In the genomic region with DNA sequence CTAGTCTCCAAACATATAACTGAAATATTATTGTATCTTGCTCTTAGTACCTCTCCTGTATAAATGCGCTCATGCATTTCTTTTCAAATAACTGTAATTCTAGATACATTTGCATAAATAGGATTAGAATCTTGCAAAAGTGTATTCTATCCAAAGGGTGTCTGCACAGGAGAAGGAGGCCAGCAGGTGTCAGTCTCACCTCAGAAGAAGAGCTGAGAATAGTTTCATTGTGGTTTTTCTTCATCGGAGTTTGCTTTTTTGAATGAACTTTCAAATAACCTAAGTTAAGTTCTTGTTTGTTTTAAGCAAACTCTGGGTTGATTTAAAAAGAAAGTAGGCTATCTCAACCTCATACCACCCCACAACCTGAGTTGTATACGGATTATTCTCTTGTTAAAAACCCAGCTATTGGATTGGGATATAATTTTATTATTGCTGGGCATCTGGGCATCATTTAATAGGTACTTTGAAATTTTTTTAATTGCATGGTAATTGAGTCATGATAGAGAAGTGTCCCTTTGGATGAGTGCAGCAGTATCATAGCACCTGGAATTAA, we compare ENCODE assay signal across 8 cellular contexts.
DNase-seq lines count a peak whose midpoint lies in the region; ATAC-seq, FAIRE-seq and TF ChIP-seq lines count a peak whose summit lies in the region.

No MANE protein-coding gene starts in this region.

- H3K9ac ChIP-seq in astrocyte (ENCODE audit: low read length), result peak overlapping the region; percentile 36

- peak; percentile 71 for ATAC-seq in GM23338
- no peak for ATAC-seq in thoracic aorta (ENCODE audit: insufficient number of reproducible peaks, low FRiP score, low read depth)
- ATAC-seq in omental fat pad (ENCODE audit: low FRiP score), result no peak

- H3K4me2 ChIP-seq in DOHH2 (ENCODE audit: low read length) (no peak overlapping the region), GM23338 (no peak overlapping the region), astrocyte (ENCODE audit: low read length) (peak overlapping the region; percentile 38)

- 0 out of 2 replicates have a peak, but pooled peaks cover 2% of the 10 kb centered on the region for H3K27me3 ChIP-seq in DOHH2 (ENCODE audit: control insufficient read depth, low read length)
- H3K27me3 ChIP-seq in GM23338 (ENCODE audit: insufficient read depth), result no peaks in the 10 kb centered on the region
- H3K27me3 ChIP-seq in astrocyte (ENCODE audit: insufficient read depth, low read length), result no peaks in the 10 kb centered on the region
- H3K27me3 ChIP-seq in iPS DF 6.9 (ENCODE audit: control insufficient read depth, insufficient read depth, low read length), result no peaks in the 10 kb centered on the region
- no peaks in the 10 kb centered on the region for H3K27me3 ChIP-seq in thoracic aorta (replicated peaks; ENCODE audit: insufficient read depth)

- H3K4me1 Mint-ChIP-seq in GM23338, result peaks cover 22% of the 10 kb centered on the region
- peaks cover 36% of the 10 kb centered on the region for H3K4me1 Mint-ChIP-seq in astrocyte (ENCODE audit: low read depth, unreplicated experiment)

- H3K4me1 ChIP-seq in DOHH2 (ENCODE audit: control insufficient read depth, low read length) (0 out of 2 replicates have a peak, but pooled peaks cover 2% of the 10 kb centered on the region), GM23338 (ENCODE audit: insufficient read depth) (peaks cover 11% of the 10 kb centered on the region), astrocyte (ENCODE audit: insufficient read depth, low read length) (peaks cover 40% of the 10 kb centered on the region), iPS DF 6.9 (ENCODE audit: control insufficient read depth, insufficient read depth, low read length) (0 out of 2 replicates have a peak, but pooled peaks cover 2% of the 10 kb centered on the region), thoracic aorta (ENCODE audit: control insufficient read depth in 1 of 2, low read depth in 2 of 2) (peaks cover 0 to 10% of the 10 kb centered on the region in 2 donors)

- DNase-seq in GM23338 (ENCODE audit: low spot score), result peak; percentile 72
- DNase-seq in NCI-H146 treated with DMSO at 0.1 percent for 48 hours (lab: John Stamatoyannopoulos, UW; ENCODE audit: unreplicated experiment), result peak; percentile 3
- peak; percentile 50 for DNase-seq in astrocyte (ENCODE audit: low read depth)
- DNase-seq in iPS DF 6.9 (ENCODE audit: low read depth, low spot score), result peak; percentile 13
- DNase-seq in thoracic aorta (ENCODE audit: low spot score), result no peak
- DNase-seq in omental fat pad (ENCODE audit: low spot score), result no peak
- DNase-seq in KG1 (lab: John Stamatoyannopoulos, UW), result no peak

- no peaks in the 10 kb centered on the region for H3F3A ChIP-seq in DOHH2 (ENCODE audit: control insufficient read depth, insufficient read depth)
- H3F3A ChIP-seq in GM23338 (replicated peaks; ENCODE audit: low read depth), result no peaks in the 10 kb centered on the region

- H3K36me3 Mint-ChIP-seq in GM23338 (ENCODE audit: low read depth) (no peaks in the 10 kb centered on the region), astrocyte (ENCODE audit: low read depth, unreplicated experiment) (no peaks in the 10 kb centered on the region)

- H3K36me3 ChIP-seq in DOHH2 (ENCODE audit: control insufficient read depth, low read length) (no peaks in the 10 kb centered on the region), GM23338 (ENCODE audit: insufficient read depth) (no peaks in the 10 kb centered on the region), astrocyte (ENCODE audit: insufficient read depth, low read length) (no peaks in the 10 kb centered on the region), iPS DF 6.9 (ENCODE audit: control insufficient read depth, insufficient read depth, low read length) (no peaks in the 10 kb centered on the region), thoracic aorta (no peaks in the 10 kb centered on the region)

- H3K4me3 ChIP-seq in DOHH2 (ENCODE audit: low read length), result no peak overlapping the region
- H3K4me3 ChIP-seq in GM23338, result no peak overlapping the region
- H3K4me3 ChIP-seq in astrocyte (ENCODE audit: insufficient read depth, low read depth, low read length), result no peak overlapping the region
- no peak overlapping the region for H3K4me3 ChIP-seq in iPS DF 6.9 (ENCODE audit: low read length)
- no peak overlapping the region for H3K4me3 ChIP-seq in thoracic aorta

- H3K4me3 Mint-ChIP-seq in GM23338 (no peak overlapping the region), astrocyte (ENCODE audit: unreplicated experiment) (no peak overlapping the region)

- H3K27ac ChIP-seq in DOHH2 (ENCODE audit: low read depth, low read length) (no peak overlapping the region), GM23338 (ENCODE audit: low read depth) (no peak overlapping the region), astrocyte (ENCODE audit: low read depth, low read length) (no peak overlapping the region), iPS DF 6.9 (ENCODE audit: low read length) (no peak overlapping the region), thoracic aorta (no peak overlapping the region)

- TF ChIP-seq CTCF in DOHH2 (IDR thresholded peaks at IDR 0.05; ENCODE audit: low read depth, low read length, poor library complexity, severe bottlenecking), result peak; percentile 72
- peak; percentile 86 to 100 for TF ChIP-seq CTCF in GM23338 (conservative IDR thresholded peaks at IDR 0.05; ENCODE audit: low read depth in 2 of 2)
- peak; percentile 96 for TF ChIP-seq CTCF in astrocyte (IDR thresholded peaks at IDR 0.05; ENCODE audit: insufficient read depth, low read depth, low read length)
- peak; percentile 68 for TF ChIP-seq CTCF in thoracic aorta (IDR thresholded peaks at IDR 0.05)
- no peak for TF ChIP-seq CTCF in omental fat pad (IDR thresholded peaks at IDR 0.05)

- H3K9me3 Mint-ChIP-seq in GM23338 (no peaks in the 10 kb centered on the region), astrocyte (ENCODE audit: unreplicated experiment) (no peaks in the 10 kb centered on the region)

- no CpG with 5 or more reads among the region's 3 CpGs for WGBS in iPS DF 6.9 (ENCODE audit: insufficient coverage, insufficient read length)

- H3K27ac Mint-ChIP-seq in GM23338, result no peak overlapping the region
- peak overlapping the region; percentile 56 for H3K27ac Mint-ChIP-seq in astrocyte (ENCODE audit: unreplicated experiment)

- peak; percentile 67 for FAIRE-seq in astrocyte (lab: Jason Lieb, UNC)

- no peaks in the 10 kb centered on the region for H3K79me2 ChIP-seq in DOHH2 (ENCODE audit: control insufficient read depth, low read length)
- H3K79me2 ChIP-seq in GM23338 (replicated peaks; ENCODE audit: insufficient read depth), result no peaks in the 10 kb centered on the region
- no peaks in the 10 kb centered on the region for H3K79me2 ChIP-seq in astrocyte (ENCODE audit: insufficient read depth, low read length)

- H3K27me3 Mint-ChIP-seq in GM23338 (ENCODE audit: insufficient read depth, low read depth, poor library complexity) (peaks cover 4% of the 10 kb centered on the region), astrocyte (ENCODE audit: low read depth, unreplicated experiment) (no peaks in the 10 kb centered on the region)

- H3K9me2 ChIP-seq in DOHH2 (replicated peaks; ENCODE audit: control insufficient read depth, low read length) (no peaks in the 10 kb centered on the region), GM23338 (ENCODE audit: insufficient read depth) (peaks cover 3% of the 10 kb centered on the region; the same call in 1 of the 2 replicates)

- H3K9me3 ChIP-seq in DOHH2 (ENCODE audit: control insufficient read depth, insufficient read depth, low read length) (no peaks in the 10 kb centered on the region), astrocyte (ENCODE audit: insufficient read depth, low read depth, low read length) (no peaks in the 10 kb centered on the region), iPS DF 6.9 (ENCODE audit: control insufficient read depth, insufficient read depth, low read length) (no peaks in the 10 kb centered on the region), thoracic aorta (no peaks in the 10 kb centered on the region)

- H2AFZ ChIP-seq in GM23338 (no peak overlapping the region), astrocyte (ENCODE audit: low read depth, low read length) (peak overlapping the region; percentile 36)

- H4K20me1 ChIP-seq in DOHH2 (ENCODE audit: control insufficient read depth, insufficient read depth, low read depth, low read length) (no peaks in the 10 kb centered on the region), GM23338 (replicated peaks; ENCODE audit: insufficient read depth) (no peaks in the 10 kb centered on the region), astrocyte (ENCODE audit: insufficient read depth, low read length) (no peaks in the 10 kb centered on the region)

TF ChIP-seq in GM23338, 12 proteins besides CTCF, POLR2A, EP300 and RAD21 (continues in another document):
- no peak for TF ChIP-seq POLR2AphosphoS5 (IDR thresholded peaks at IDR 0.05; ENCODE audit: low read depth)
- no peak for TF ChIP-seq EZH2 (IDR thresholded peaks at IDR 0.05; ENCODE audit: low read depth, unreplicated experiment)

Comparison
In these comparisons a context has a peak if more than half of its experiments do, and no peak if none do; other contexts are left out.
1. CTCF ChIP-seq: peak in DOHH2 (single experiment), GM23338 (2 of 2), astrocyte (single experiment) and thoracic aorta (single experiment); none in omental fat pad (0 of 3).
2. DNase-seq: peak in GM23338 (single experiment), NCI-H146 treated with DMSO at 0.1 percent for 48 hours (single experiment), astrocyte (single experiment) and iPS DF 6.9 (single experiment); none in thoracic aorta (single experiment), omental fat pad (single experiment) and KG1 (single experiment).